32 cellular contexts compared by ENCODE assay signal in genomic region chr6:154895841-154896240, GRCh38.
"Had no signal": no experiment of that assay in that cellular context is flagged by ENCODE, and none has a peak within 500 bp of the region (broad histone marks: within the 10 kb centered on the region; RNA-seq: fewer than 3 reads in every experiment).

No MANE protein-coding gene starts in this region.

- ATAC-seq: activated CD4-positive, alpha-beta T cell treated with anti-CD3 and anti-CD28 coated beads for 36 hours; activated CD4-positive, CD25-positive, alpha-beta regulatory T cell treated with anti-CD3 and anti-CD28 coated beads, Interleukin-2, amount 50 U/mL, for 24 hours; activated CD8-positive, alpha-beta memory T cell treated with anti-CD3 and anti-CD28 coated beads, Interleukin-2, amount 10 ng/mL, durations not matched to agents 7 days and 5 days; activated CD8-positive, alpha-beta T cell treated with anti-CD3 and anti-CD28 coated beads, Interleukin-2, amount 10 ng/mL, durations not matched to agents 7 days and 5 days; activated naive CD8-positive, alpha-beta T cell treated with anti-CD3 and anti-CD28 coated beads, Interleukin-2, amount 50 U/mL, for 24 hours had no signal

- H3K27me3 Mint-ChIP-seq: activated CD4-positive, alpha-beta memory T cell treated with anti-CD3 and anti-CD28 coated beads, Interleukin-2, amount 10 ng/mL, durations not matched to agents 7 days and 5 days; activated CD4-positive, alpha-beta T cell treated with anti-CD3 and anti-CD28 coated beads for 36 hours; activated CD4-positive, alpha-beta T cell treated with anti-CD3 and anti-CD28 coated beads, Interleukin-2, amount 10 ng/mL, durations not matched to agents 7 days and 5 days; activated CD8-positive, alpha-beta memory T cell treated with anti-CD3 and anti-CD28 coated beads, Interleukin-2, amount 10 ng/mL, durations not matched to agents 7 days and 5 days; activated naive CD8-positive, alpha-beta T cell; activated naive CD8-positive, alpha-beta T cell treated with anti-CD3 and anti-CD28 coated beads, Interleukin-2, amount 10 ng/mL, durations not matched to agents 7 days and 5 days; activated naive CD8-positive, alpha-beta T cell treated with anti-CD3 and anti-CD28 coated beads, Interleukin-2, amount 50 U/mL, for 24 hours; activated T-cell treated with anti-CD3 and anti-CD28 coated beads, Interleukin-2, amount 50 U/mL, for 24 hours; brain; central memory CD8-positive, alpha-beta T cell had no signal

- H3K27ac ChIP-seq: ascending aorta, cardiac muscle cell, VCaP had no signal

- H3K4me1 Mint-ChIP-seq: activated CD4-positive, alpha-beta memory T cell treated with anti-CD3 and anti-CD28 coated beads, Interleukin-2, amount 10 ng/mL, durations not matched to agents 7 days and 5 days; activated CD4-positive, alpha-beta T cell treated with anti-CD3 and anti-CD28 coated beads, Interleukin-2, amount 10 ng/mL, durations not matched to agents 7 days and 5 days; activated CD8-positive, alpha-beta memory T cell treated with anti-CD3 and anti-CD28 coated beads, Interleukin-2, amount 10 ng/mL, durations not matched to agents 7 days and 5 days had no signal

- H3K36me3 Mint-ChIP-seq: activated CD8-positive, alpha-beta memory T cell treated with anti-CD3 and anti-CD28 coated beads, Interleukin-2, amount 10 ng/mL, durations not matched to agents 7 days and 5 days had no signal

- H3K27ac Mint-ChIP-seq: activated CD4-positive, alpha-beta memory T cell treated with anti-CD3 and anti-CD28 coated beads, Interleukin-2, amount 10 ng/mL, durations not matched to agents 7 days and 5 days; activated CD4-positive, alpha-beta T cell treated with anti-CD3 and anti-CD28 coated beads for 36 hours; activated CD4-positive, alpha-beta T cell treated with anti-CD3 and anti-CD28 coated beads, Interleukin-2, amount 10 ng/mL, durations not matched to agents 7 days and 5 days; activated CD8-positive, alpha-beta memory T cell treated with anti-CD3 and anti-CD28 coated beads, Interleukin-2, amount 10 ng/mL, durations not matched to agents 7 days and 5 days; activated CD8-positive, alpha-beta T cell treated with anti-CD3 and anti-CD28 coated beads, Interleukin-2, amount 10 ng/mL, durations not matched to agents 7 days and 5 days; activated naive CD8-positive, alpha-beta T cell; activated naive CD8-positive, alpha-beta T cell treated with anti-CD3 and anti-CD28 coated beads, Interleukin-2, amount 10 ng/mL, durations not matched to agents 7 days and 5 days; activated naive CD8-positive, alpha-beta T cell treated with anti-CD3 and anti-CD28 coated beads, Interleukin-2, amount 50 U/mL, for 24 hours; activated T-cell treated with anti-CD3 and anti-CD28 coated beads, Interleukin-2, amount 50 U/mL, for 24 hours; activated T-helper 2 cell treated with anti-CD3 and anti-CD28 coated beads, Interferon-gamma antibody, Interleukin-2, Interleukin-4, amounts not matched to agents 10 μg/mL and 5 μg/mL and 100 μg/mL, durations not matched to agents 14 hours and 24 hours and 36 hours; brain; T-helper 1 cell treated with Interleukin-12 subunit alpha and Interleukin-12 subunit beta and Interleukin-4 antibody, amounts not matched to agents 30 μg/mL and 1 μg/mL, for 36 hours; T-helper 2 cell treated with Interferon-gamma antibody and Interleukin-4, amounts not matched to agents 5 μg/mL and 100 μg/mL, for 36 hours had no signal

- H3K9me3 Mint-ChIP-seq: activated CD4-positive, alpha-beta memory T cell treated with anti-CD3 and anti-CD28 coated beads, Interleukin-2, amount 10 ng/mL, durations not matched to agents 7 days and 5 days; activated CD4-positive, alpha-beta T cell treated with anti-CD3 and anti-CD28 coated beads, Interleukin-2, amount 10 ng/mL, durations not matched to agents 7 days and 5 days; activated naive CD8-positive, alpha-beta T cell treated with anti-CD3 and anti-CD28 coated beads, Interleukin-2, amount 10 ng/mL, durations not matched to agents 7 days and 5 days; activated naive CD8-positive, alpha-beta T cell treated with anti-CD3 and anti-CD28 coated beads, Interleukin-2, amount 50 U/mL, for 24 hours; activated T-cell treated with anti-CD3 and anti-CD28 coated beads, Interleukin-2, amount 50 U/mL, for 24 hours; activated T-helper 2 cell treated with anti-CD3 and anti-CD28 coated beads, Interferon-gamma antibody, Interleukin-2, Interleukin-4, amounts not matched to agents 10 μg/mL and 5 μg/mL and 100 μg/mL, durations not matched to agents 14 hours and 24 hours and 36 hours; brain; central memory CD8-positive, alpha-beta T cell; T-helper 1 cell treated with Interleukin-12 subunit alpha and Interleukin-12 subunit beta and Interleukin-4 antibody, amounts not matched to agents 30 μg/mL and 1 μg/mL, for 36 hours; T-helper 2 cell treated with Interferon-gamma antibody and Interleukin-4, amounts not matched to agents 5 μg/mL and 100 μg/mL, for 36 hours had no signal

- DNase-seq: activated CD4-positive, alpha-beta memory T cell treated with anti-CD3 and anti-CD28 coated beads, Interleukin-2, amount 10 ng/mL, durations not matched to agents 7 days and 5 days; activated CD4-positive, alpha-beta T cell treated with anti-CD3 and anti-CD28 coated beads for 1 hour; activated CD4-positive, alpha-beta T cell treated with anti-CD3 and anti-CD28 coated beads for 36 hours; activated CD4-positive, alpha-beta T cell treated with anti-CD3 and anti-CD28 coated beads for 48 hours; activated CD4-positive, alpha-beta T cell treated with anti-CD3 and anti-CD28 coated beads, Interleukin-2, amount 10 ng/mL, durations not matched to agents 7 days and 5 days; activated CD4-positive, alpha-beta T cell treated with anti-CD3 and anti-CD28 coated beads, Interleukin-2, amount 50 U/mL, for 48 hours; activated CD4-positive, CD25-positive, alpha-beta regulatory T cell; activated CD8-positive, alpha-beta memory T cell treated with anti-CD3 and anti-CD28 coated beads for 24 hours; activated CD8-positive, alpha-beta memory T cell treated with anti-CD3 and anti-CD28 coated beads, Interleukin-2, amount 10 ng/mL, durations not matched to agents 7 days and 5 days; activated CD8-positive, alpha-beta memory T cell treated with anti-CD3 and anti-CD28 coated beads, Interleukin-2, amount 50 U/mL, for 48 hours; activated CD8-positive, alpha-beta T cell treated with anti-CD3 and anti-CD28 coated beads, Interleukin-2, amount 10 ng/mL, durations not matched to agents 7 days and 5 days; activated effector memory CD4-positive, alpha-beta T cell treated with Interleukin-2 at 50 U/mL for 16 hours; activated gamma-delta T cell; activated naive CD4-positive, alpha-beta T cell treated with anti-CD3 and anti-CD28 coated beads, Interleukin-2, amount 50 U/mL, for 16 hours; activated naive CD4-positive, alpha-beta T cell treated with Interleukin-2 at 50 U/mL for 16 hours; activated naive CD8-positive, alpha-beta T cell treated with anti-CD3 and anti-CD28 coated beads, Interleukin-2, amount 10 ng/mL, durations not matched to agents 7 days and 5 days; activated naive CD8-positive, alpha-beta T cell treated with anti-CD3 and anti-CD28 coated beads, Interleukin-2, amount 50 U/mL, for 24 hours; activated T-cell treated with anti-CD3 and anti-CD28 coated beads, Interleukin-2, amount 50 U/mL, for 24 hours; activated T-cell treated with anti-CD3 and anti-CD28 coated beads, Interleukin-2, amount 50 U/mL, for 48 hours; T-helper 1 cell; T-helper 2 cell; T-helper 9 cell had no signal

- H3K4me3 Mint-ChIP-seq: activated CD4-positive, alpha-beta memory T cell treated with anti-CD3 and anti-CD28 coated beads, Interleukin-2, amount 10 ng/mL, durations not matched to agents 7 days and 5 days; activated CD4-positive, alpha-beta T cell treated with anti-CD3 and anti-CD28 coated beads for 36 hours; activated CD4-positive, alpha-beta T cell treated with anti-CD3 and anti-CD28 coated beads, Interleukin-2, amount 10 ng/mL, durations not matched to agents 7 days and 5 days; activated CD8-positive, alpha-beta memory T cell treated with anti-CD3 and anti-CD28 coated beads, Interleukin-2, amount 10 ng/mL, durations not matched to agents 7 days and 5 days; activated CD8-positive, alpha-beta T cell treated with anti-CD3 and anti-CD28 coated beads, Interleukin-2, amount 10 ng/mL, durations not matched to agents 7 days and 5 days; activated naive CD8-positive, alpha-beta T cell; activated naive CD8-positive, alpha-beta T cell treated with anti-CD3 and anti-CD28 coated beads, Interleukin-2, amount 10 ng/mL, durations not matched to agents 7 days and 5 days; activated naive CD8-positive, alpha-beta T cell treated with anti-CD3 and anti-CD28 coated beads, Interleukin-2, amount 50 U/mL, for 24 hours; activated T-cell treated with anti-CD3 and anti-CD28 coated beads, Interleukin-2, amount 50 U/mL, for 24 hours; brain; central memory CD8-positive, alpha-beta T cell; T-helper 1 cell treated with Interleukin-12 subunit alpha and Interleukin-12 subunit beta and Interleukin-4 antibody, amounts not matched to agents 30 μg/mL and 1 μg/mL, for 36 hours; T-helper 2 cell treated with Interferon-gamma antibody and Interleukin-4, amounts not matched to agents 5 μg/mL and 100 μg/mL, for 36 hours had no signal
